ENCODE assay signal across 6 cellular contexts in genomic region chrX:49155900-49156837, GRCh38. TPM values are rescaled to one million over a fixed set of nuclear protein-coding genes. Genes with fewer than 3 reads are reported as not detected.
DNase-seq lines count a peak whose midpoint lies in the region; ATAC-seq and TF ChIP-seq lines count a peak whose summit lies in the region.

No MANE protein-coding gene starts in this region.

- DNase-seq in NCI-H146 (lab: John Stamatoyannopoulos, UW) (peak; percentile 89), fibroblast of lung (ENCODE audit: low read depth in 2 of 2) (peak; percentile 88 to 91), retina (peak; percentile 80)
- peak; percentile 78 for DNase-seq in activated CD4-positive, alpha-beta T cell treated with anti-CD3 and anti-CD28 coated beads, Interleukin-2, amount 50 U/mL, for 1 hour

- peak overlapping the region; percentile 56 to 76 (median 69) for H3K4me2 ChIP-seq in BLaER1 treated with 17β-estradiol and CSF1 and Interleukin-3, amounts not matched to agents 10 nM and 100 nM
- H3K4me2 ChIP-seq in fibroblast of lung (ENCODE audit: extremely low read depth, insufficient read depth, low read length), result peak overlapping the region; percentile 34

- no peaks in the 10 kb centered on the region for H3K36me3 ChIP-seq in BLaER1 treated with 17β-estradiol and CSF1 and Interleukin-3, amounts not matched to agents 10 nM and 100 nM
- H3K36me3 ChIP-seq in fibroblast of lung (ENCODE audit: control insufficient read depth, insufficient read depth, low read length), result no peaks in the 10 kb centered on the region

- peak overlapping the region; percentile 44 to 66 (median 56) for H3K4me3 ChIP-seq in BLaER1 treated with 17β-estradiol and CSF1 and Interleukin-3, amounts not matched to agents 10 nM and 100 nM
- H3K4me3 ChIP-seq in fibroblast of lung (replicated peaks in 1 of 4; ENCODE audit: control extremely low read depth in 1 of 4, insufficient read depth in 1 of 4, low read depth in 3 of 4, low read length in 4 of 4), result peak overlapping the region; percentile 9 to 63 (median 34)

- TF ChIP-seq CTCF in fibroblast of lung (conservative IDR thresholded peaks at IDR 0.05 in 1 of 2, IDR thresholded peaks at IDR 0.05 in 1 of 2; ENCODE audit: low read depth in 1 of 2, low read length in 2 of 2), result peak; percentile 38 to 39

- H3K9me3 ChIP-seq in BLaER1 treated with 17β-estradiol and CSF1 and Interleukin-3, amounts not matched to agents 10 nM and 100 nM (replicated peaks in 1 of 11), result peaks cover 0 to 6% (median 4%) of the 10 kb centered on the region in 11 experiments; a peak in 5 of 22 replicates
- H3K9me3 ChIP-seq in fibroblast of lung (ENCODE audit: control insufficient read depth, insufficient read depth, low read depth, low read length), result no peaks in the 10 kb centered on the region

- peaks cover 7 to 17% (median 10%) of the 10 kb centered on the region in 10 experiments; a peak in 15 of 20 replicates for H3K4me1 ChIP-seq in BLaER1 treated with 17β-estradiol and CSF1 and Interleukin-3, amounts not matched to agents 10 nM and 100 nM
- no peaks in the 10 kb centered on the region for H3K4me1 ChIP-seq in fibroblast of lung (ENCODE audit: control insufficient read depth, extremely low read depth, insufficient read depth, low read length)

- H3K9ac ChIP-seq in BLaER1 treated with 17β-estradiol and CSF1 and Interleukin-3, amounts not matched to agents 10 nM and 100 nM, result peak overlapping the region; percentile 71 to 82 (median 76)
- H3K9ac ChIP-seq in fibroblast of lung (ENCODE audit: insufficient read depth, low read length), result peak overlapping the region; percentile 58

- no peaks in the 10 kb centered on the region for H3K79me2 ChIP-seq in fibroblast of lung (ENCODE audit: control insufficient read depth, insufficient read depth, low read length)

- peak overlapping the region; percentile 33 for H2AFZ ChIP-seq in fibroblast of lung (ENCODE audit: low read length)

- peak overlapping the region; percentile 67 to 87 (median 78) for H3K27ac ChIP-seq in BLaER1 treated with 17β-estradiol and CSF1 and Interleukin-3, amounts not matched to agents 10 nM and 100 nM
- H3K27ac ChIP-seq in fibroblast of lung (ENCODE audit: insufficient read depth, low read length), result peak overlapping the region; percentile 85

- no peaks in the 10 kb centered on the region; a peak in 1 of 22 replicates for H4K20me1 ChIP-seq in BLaER1 treated with 17β-estradiol and CSF1 and Interleukin-3, amounts not matched to agents 10 nM and 100 nM
- H4K20me1 ChIP-seq in fibroblast of lung (ENCODE audit: control insufficient read depth, extremely low read depth, insufficient read depth, low read length), result no peaks in the 10 kb centered on the region

- H3K27me3 ChIP-seq in BLaER1 treated with 17β-estradiol and CSF1 and Interleukin-3, amounts not matched to agents 10 nM and 100 nM, result peaks cover 26 to 54% (median 44%) of the 10 kb centered on the region in 11 experiments
- H3K27me3 ChIP-seq in fibroblast of lung (ENCODE audit: control insufficient read depth, insufficient read depth, low read length), result no peaks in the 10 kb centered on the region

- peak; percentile 82 for ATAC-seq in GM21723 (IDR thresholded peaks at IDR 0.05; ENCODE audit: unreplicated experiment)

RNA-seq across cellular contexts. Expression of gene MAGIX, which starts 6.4 kb away (rescaled TPM):
- 1.0 and 1.7 TPM in 2 replicates for total RNA-seq in fibroblast of lung
- polyA plus RNA-seq in fibroblast of lung, result 0.34 and 0.40 TPM in 2 replicates
- 0.66 and 0.88 TPM in 2 replicates for polyA plus RNA-seq in fibroblast of lung (2012)
- polyA minus RNA-seq in fibroblast of lung (ENCODE audit: low replicate concordance), result 0.07 TPM in 1 of 2 replicates, not detected in the other

RNA-seq across cellular contexts. Expression of gene PLP2, which starts 15.5 kb away (rescaled TPM):
- 10.5 and 23.3 TPM in 2 replicates for total RNA-seq in fibroblast of lung
- polyA plus RNA-seq in fibroblast of lung, result 212 and 317 TPM in 2 replicates
- 208 and 292 TPM in 2 replicates for polyA plus RNA-seq in fibroblast of lung (2012)
- 354 and 470 TPM in 2 replicates for polyA minus RNA-seq in fibroblast of lung (ENCODE audit: low replicate concordance)

RNA-seq across cellular contexts. Expression of gene PRICKLE3, which starts 30.0 kb away (rescaled TPM):
- total RNA-seq in fibroblast of lung, result 4.6 and 7.4 TPM in 2 replicates
- polyA plus RNA-seq in fibroblast of lung, result 2.7 and 3.5 TPM in 2 replicates
- polyA plus RNA-seq in fibroblast of lung (2012), result 4.5 and 5.4 TPM in 2 replicates
- 7.0 and 8.0 TPM in 2 replicates for polyA minus RNA-seq in fibroblast of lung (ENCODE audit: low replicate concordance)

RNA-seq across cellular contexts. Expression of gene GPKOW, which starts 32.6 kb away (rescaled TPM):
- 15.7 and 19.8 TPM in 2 replicates for total RNA-seq in fibroblast of lung
- 20.2 and 21.0 TPM in 2 replicates for polyA plus RNA-seq in fibroblast of lung
- 23.0 and 24.4 TPM in 2 replicates for polyA plus RNA-seq in fibroblast of lung (2012)
- polyA minus RNA-seq in fibroblast of lung (ENCODE audit: low replicate concordance), result 10.6 and 17.1 TPM in 2 replicates

RNA-seq across cellular contexts. Expression of gene SYP, which starts 43.8 kb away (rescaled TPM):
- 0.17 and 0.26 TPM in 2 replicates for total RNA-seq in fibroblast of lung
- polyA plus RNA-seq in fibroblast of lung, result 0.08 and 0.15 TPM in 2 replicates
- polyA plus RNA-seq in fibroblast of lung (2012), result 0.31 and 0.40 TPM in 2 replicates
- not detected in 2 replicates for polyA minus RNA-seq in fibroblast of lung (ENCODE audit: low replicate concordance)

Comparison
In these comparisons a context has a peak if more than half of its experiments do, and no peak if none do; other contexts are left out.
1. Peak in every context shown above with its lines: DNase-seq, ATAC-seq, H3K4me3 ChIP-seq and H3K27ac ChIP-seq.